ENCODE assay signal across 9 cellular contexts in genomic region chr11:19660076-19660475, GRCh38. TPM values are rescaled to one million over a fixed set of nuclear protein-coding genes. Genes with fewer than 3 reads are reported as not detected.
DNase-seq lines count a peak whose midpoint lies in the region; ATAC-seq and TF ChIP-seq lines count a peak whose summit lies in the region.
"Had no signal": no experiment of that assay in that cellular context is flagged by ENCODE, and none has a peak within 500 bp of the region (broad histone marks: within the 10 kb centered on the region; RNA-seq: fewer than 3 reads in every experiment).

No MANE protein-coding gene starts in this region.

- no peak overlapping the region for H3K9ac ChIP-seq in MM.1S (ENCODE audit: low read length)

- H3K27me3 Mint-ChIP-seq in activated CD4-positive, alpha-beta T cell treated with anti-CD3 and anti-CD28 coated beads, Interleukin-2, amount 10 ng/mL, durations not matched to agents 7 days and 5 days: peaks cover 5% of the 10 kb centered on the region
- no peaks in the 10 kb centered on the region for H3K27me3 Mint-ChIP-seq in effector memory CD8-positive, alpha-beta T cell
- H3K27me3 Mint-ChIP-seq in stimulated activated memory B cell treated with anti-CD40 and anti-IgM and Interleukin-4, amounts not matched to agents 10 μg/mL and 1 μg/mL and 100 μg/mL, for 72 hours: no peaks in the 10 kb centered on the region

- no peaks in the 10 kb centered on the region for H4K20me1 ChIP-seq in MM.1S (ENCODE audit: insufficient read depth, low read length)

- no peak overlapping the region for H3K27ac Mint-ChIP-seq in activated CD4-positive, alpha-beta T cell treated with anti-CD3 and anti-CD28 coated beads, Interleukin-2, amount 10 ng/mL, durations not matched to agents 7 days and 5 days
- no peak overlapping the region for H3K27ac Mint-ChIP-seq in effector memory CD8-positive, alpha-beta T cell
- no peak overlapping the region for H3K27ac Mint-ChIP-seq in stimulated activated memory B cell treated with anti-CD40 and anti-IgM and Interleukin-4, amounts not matched to agents 10 μg/mL and 1 μg/mL and 100 μg/mL, for 72 hours
- H3K27ac Mint-ChIP-seq: naive B cell had no signal

- H3K27me3 ChIP-seq in MM.1S (replicated peaks; ENCODE audit: insufficient read depth, low read length): no peaks in the 10 kb centered on the region

- H3K4me1 Mint-ChIP-seq in activated CD4-positive, alpha-beta T cell treated with anti-CD3 and anti-CD28 coated beads, Interleukin-2, amount 10 ng/mL, durations not matched to agents 7 days and 5 days: peaks cover 2% of the 10 kb centered on the region
- H3K4me1 Mint-ChIP-seq in effector memory CD8-positive, alpha-beta T cell (ENCODE audit: low read depth in 2 of 2): peaks cover 0 to 8% of the 10 kb centered on the region in 2 donors
- peaks cover 6% of the 10 kb centered on the region for H3K4me1 Mint-ChIP-seq in stimulated activated memory B cell treated with anti-CD40 and anti-IgM and Interleukin-4, amounts not matched to agents 10 μg/mL and 1 μg/mL and 100 μg/mL, for 72 hours
- H3K4me1 Mint-ChIP-seq: naive B cell had no signal

- H3K4me2 ChIP-seq in MM.1S (ENCODE audit: low read depth, low read length): no peak overlapping the region; the same call in 1 of the 2 replicates

- H3K4me1 ChIP-seq in MM.1S (ENCODE audit: low read length): peaks cover 12% of the 10 kb centered on the region

- no peak overlapping the region for H3K4me3 Mint-ChIP-seq in activated CD4-positive, alpha-beta T cell treated with anti-CD3 and anti-CD28 coated beads, Interleukin-2, amount 10 ng/mL, durations not matched to agents 7 days and 5 days
- no peak overlapping the region for H3K4me3 Mint-ChIP-seq in effector memory CD8-positive, alpha-beta T cell
- no peak overlapping the region for H3K4me3 Mint-ChIP-seq in stimulated activated memory B cell treated with anti-CD40 and anti-IgM and Interleukin-4, amounts not matched to agents 10 μg/mL and 1 μg/mL and 100 μg/mL, for 72 hours
- H3K4me3 Mint-ChIP-seq: naive B cell had no signal

- POLR2A ChIA-PET in activated CD4-positive, alpha-beta T cell treated with anti-CD3 and anti-CD28 coated beads, Interleukin-2, amount 10 ng/mL, durations not matched to agents 7 days and 5 days (lab: Charles Lee): no interaction called here

- H3K36me3 Mint-ChIP-seq in activated CD4-positive, alpha-beta T cell treated with anti-CD3 and anti-CD28 coated beads, Interleukin-2, amount 10 ng/mL, durations not matched to agents 7 days and 5 days (ENCODE audit: low read depth): no peaks in the 10 kb centered on the region
- no peaks in the 10 kb centered on the region for H3K36me3 Mint-ChIP-seq in effector memory CD8-positive, alpha-beta T cell (ENCODE audit: insufficient read depth)
- no peaks in the 10 kb centered on the region for H3K36me3 Mint-ChIP-seq in stimulated activated memory B cell treated with anti-CD40 and anti-IgM and Interleukin-4, amounts not matched to agents 10 μg/mL and 1 μg/mL and 100 μg/mL, for 72 hours
- H3K36me3 Mint-ChIP-seq: naive B cell had no signal

- no peaks in the 10 kb centered on the region for H3K9me3 Mint-ChIP-seq in activated CD4-positive, alpha-beta T cell treated with anti-CD3 and anti-CD28 coated beads, Interleukin-2, amount 10 ng/mL, durations not matched to agents 7 days and 5 days
- no peaks in the 10 kb centered on the region for H3K9me3 Mint-ChIP-seq in effector memory CD8-positive, alpha-beta T cell
- no peaks in the 10 kb centered on the region for H3K9me3 Mint-ChIP-seq in stimulated activated memory B cell treated with anti-CD40 and anti-IgM and Interleukin-4, amounts not matched to agents 10 μg/mL and 1 μg/mL and 100 μg/mL, for 72 hours

- peak; percentile 49 for ATAC-seq in effector memory CD8-positive, alpha-beta T cell (replicated peaks)
- peak; percentile 72 for ATAC-seq in stimulated activated memory B cell treated with anti-CD40 and anti-IgM and Interleukin-4, amounts not matched to agents 10 μg/mL and 1 μg/mL and 100 μg/mL, for 72 hours
- ATAC-seq in omental fat pad (ENCODE audit: low FRiP score): no peak

- peaks cover 9% of the 10 kb centered on the region; the same call in 1 of the 2 replicates for H3K79me2 ChIP-seq in MM.1S (ENCODE audit: low read length)

- no peak overlapping the region for H3K27ac ChIP-seq in MM.1S (ENCODE audit: low read length)

- CTCF ChIA-PET in activated CD4-positive, alpha-beta T cell treated with anti-CD3 and anti-CD28 coated beads, Interleukin-2, amount 10 ng/mL, durations not matched to agents 7 days and 5 days (lab: Charles Lee): interaction anchor here (1.2 kb wide), 1 partner anchor 16 kb away, joined by 3 read pairs; no protein-coding TSS in a partner anchor

- no peak overlapping the region for H2AFZ ChIP-seq in MM.1S (ENCODE audit: low read length)

- no peaks in the 10 kb centered on the region for H3K9me2 ChIP-seq in MM.1S (replicated peaks; ENCODE audit: insufficient read depth, low read length)

- no peaks in the 10 kb centered on the region for H3K36me3 ChIP-seq in MM.1S (replicated peaks; ENCODE audit: insufficient read depth, low read length)

- 0 out of 2 replicates have a peak, but pooled peaks cover 5% of the 10 kb centered on the region for H3F3A ChIP-seq in MM.1S (ENCODE audit: insufficient read depth, low read length)

- H3K4me3 ChIP-seq in MM.1S (ENCODE audit: low read length): no peak overlapping the region

- TF ChIP-seq CTCF in MM.1S (IDR thresholded peaks at IDR 0.05; ENCODE audit: low read length) (no peak), omental fat pad (IDR thresholded peaks at IDR 0.05) (no peak)

- H3K9me3 ChIP-seq in MM.1S (replicated peaks; ENCODE audit: insufficient read depth, low read length): no peaks in the 10 kb centered on the region

- DNase-seq in activated CD4-positive, alpha-beta T cell treated with anti-CD3 and anti-CD28 coated beads for 48 hours: peak; percentile 15
- DNase-seq in activated CD4-positive, alpha-beta T cell treated with anti-CD3 and anti-CD28 coated beads, Interleukin-2, amount 10 ng/mL, durations not matched to agents 7 days and 5 days: no peak
- DNase-seq in HCEC 1CT (peak; percentile 59), MM.1S (peak; percentile 88), T1000 (lab: John Stamatoyannopoulos, UW) (no peak), omental fat pad (ENCODE audit: low spot score) (no peak)
- no peak for DNase-seq in effector memory CD8-positive, alpha-beta T cell
- DNase-seq: naive B cell had no signal

RNA-seq across cellular contexts. Expression of gene NAV2, which starts 52.6 kb away (rescaled TPM):
- 1 to 10 TPM in 1 of 2 experiments, under 1 TPM in 1; 0.29 to 1.1 TPM for total RNA-seq in activated CD4-positive, alpha-beta T cell treated with anti-CD3 and anti-CD28 coated beads, Interleukin-2, amount 10 ng/mL, durations not matched to agents 7 days and 5 days
- 10 to 100 TPM in 2 of 4 donors, 1 to 10 TPM in 2; 6.3 to 41.6 (median 13.0) TPM for total RNA-seq in omental fat pad

Comparison
In these comparisons a context has a peak if more than half of its experiments do, and no peak if none do; other contexts are left out.
1. DNase-seq: peak in activated CD4-positive, alpha-beta T cell treated with anti-CD3 and anti-CD28 coated beads for 48 hours (single experiment), HCEC 1CT (single experiment) and MM.1S (single experiment); none in activated CD4-positive, alpha-beta T cell treated with anti-CD3 and anti-CD28 coated beads, Interleukin-2, amount 10 ng/mL, durations not matched to agents 7 days and 5 days (single experiment), effector memory CD8-positive, alpha-beta T cell (0 of 3), T1000 (single experiment) and omental fat pad (single experiment).